In the genomic region with DNA sequence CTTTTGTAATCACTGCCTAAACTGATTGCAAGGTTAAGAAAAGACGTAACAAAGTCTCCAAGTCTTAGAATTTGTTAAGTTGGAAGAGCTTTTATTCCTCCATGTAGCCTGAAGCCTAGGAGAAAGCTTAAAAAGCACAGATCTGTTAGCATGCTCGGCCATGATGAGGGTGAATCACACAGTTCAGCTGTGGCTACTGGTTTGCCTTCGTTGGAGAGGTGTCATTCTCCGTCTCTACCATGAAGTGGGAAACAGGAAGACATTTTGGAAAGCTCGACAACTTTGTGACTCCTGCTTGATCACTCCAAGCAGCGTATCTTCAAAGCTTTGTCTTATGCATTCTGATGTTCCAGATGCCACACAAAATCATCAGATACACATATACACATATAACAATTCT, we compare ENCODE assay signal across 1 cellular context.
TF ChIP-seq lines count a peak whose summit lies in the region.

No MANE protein-coding gene starts in this region.

TF ChIP-seq in WTC11, 78 proteins besides CTCF, POLR2A, EP300 and RAD21 (continued from another document):
- TF ChIP-seq OVOL2 (CRISPR knock-in tag; IDR thresholded peaks at IDR 0.05; ENCODE audit: borderline replicate concordance) (no peak), ZMAT4 (CRISPR knock-in tag; IDR thresholded peaks at IDR 0.05) (no peak), JUN (CRISPR knock-in tag; IDR thresholded peaks at IDR 0.05) (no peak), ATF1 (CRISPR knock-in tag; IDR thresholded peaks at IDR 0.05) (no peak), PRRX2 (CRISPR knock-in tag; IDR thresholded peaks at IDR 0.05) (no peak), SOX15 (CRISPR knock-in tag; IDR thresholded peaks at IDR 0.05) (no peak), RELA (CRISPR knock-in tag; IDR thresholded peaks at IDR 0.05; ENCODE audit: borderline replicate concordance) (no peak), GTF2I (CRISPR knock-in tag; conservative IDR thresholded peaks at IDR 0.05) (no peak), CREB1 (CRISPR knock-in tag; IDR thresholded peaks at IDR 0.05) (no peak)
- TF ChIP-seq, protein P1, sequence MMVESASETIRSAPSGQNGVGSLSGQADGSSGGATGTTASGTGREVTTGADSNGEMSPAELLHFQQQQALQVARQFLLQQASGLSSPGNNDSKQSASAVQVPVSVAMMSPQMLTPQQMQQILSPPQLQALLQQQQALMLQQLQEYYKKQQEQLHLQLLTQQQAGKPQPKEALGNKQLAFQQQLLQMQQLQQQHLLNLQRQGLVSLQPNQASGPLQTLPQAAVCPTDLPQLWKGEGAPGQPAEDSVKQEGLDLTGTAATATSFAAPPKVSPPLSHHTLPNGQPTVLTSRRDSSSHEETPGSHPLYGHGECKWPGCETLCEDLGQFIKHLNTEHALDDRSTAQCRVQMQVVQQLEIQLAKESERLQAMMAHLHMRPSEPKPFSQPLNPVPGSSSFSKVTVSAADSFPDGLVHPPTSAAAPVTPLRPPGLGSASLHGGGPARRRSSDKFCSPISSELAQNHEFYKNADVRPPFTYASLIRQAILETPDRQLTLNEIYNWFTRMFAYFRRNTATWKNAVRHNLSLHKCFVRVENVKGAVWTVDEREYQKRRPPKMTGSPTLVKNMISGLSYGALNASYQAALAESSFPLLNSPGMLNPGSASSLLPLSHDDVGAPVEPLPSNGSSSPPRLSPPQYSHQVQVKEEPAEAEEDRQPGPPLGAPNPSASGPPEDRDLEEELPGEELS (CRISPR knock-in tag; IDR thresholded peaks at IDR 0.05): no peak
- TF ChIP-seq, protein P2, sequence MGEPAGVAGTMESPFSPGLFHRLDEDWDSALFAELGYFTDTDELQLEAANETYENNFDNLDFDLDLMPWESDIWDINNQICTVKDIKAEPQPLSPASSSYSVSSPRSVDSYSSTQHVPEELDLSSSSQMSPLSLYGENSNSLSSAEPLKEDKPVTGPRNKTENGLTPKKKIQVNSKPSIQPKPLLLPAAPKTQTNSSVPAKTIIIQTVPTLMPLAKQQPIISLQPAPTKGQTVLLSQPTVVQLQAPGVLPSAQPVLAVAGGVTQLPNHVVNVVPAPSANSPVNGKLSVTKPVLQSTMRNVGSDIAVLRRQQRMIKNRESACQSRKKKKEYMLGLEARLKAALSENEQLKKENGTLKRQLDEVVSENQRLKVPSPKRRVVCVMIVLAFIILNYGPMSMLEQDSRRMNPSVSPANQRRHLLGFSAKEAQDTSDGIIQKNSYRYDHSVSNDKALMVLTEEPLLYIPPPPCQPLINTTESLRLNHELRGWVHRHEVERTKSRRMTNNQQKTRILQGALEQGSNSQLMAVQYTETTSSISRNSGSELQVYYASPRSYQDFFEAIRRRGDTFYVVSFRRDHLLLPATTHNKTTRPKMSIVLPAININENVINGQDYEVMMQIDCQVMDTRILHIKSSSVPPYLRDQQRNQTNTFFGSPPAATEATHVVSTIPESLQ (CRISPR knock-in tag; IDR thresholded peaks at IDR 0.05): no peak
- TF ChIP-seq, protein P3, sequence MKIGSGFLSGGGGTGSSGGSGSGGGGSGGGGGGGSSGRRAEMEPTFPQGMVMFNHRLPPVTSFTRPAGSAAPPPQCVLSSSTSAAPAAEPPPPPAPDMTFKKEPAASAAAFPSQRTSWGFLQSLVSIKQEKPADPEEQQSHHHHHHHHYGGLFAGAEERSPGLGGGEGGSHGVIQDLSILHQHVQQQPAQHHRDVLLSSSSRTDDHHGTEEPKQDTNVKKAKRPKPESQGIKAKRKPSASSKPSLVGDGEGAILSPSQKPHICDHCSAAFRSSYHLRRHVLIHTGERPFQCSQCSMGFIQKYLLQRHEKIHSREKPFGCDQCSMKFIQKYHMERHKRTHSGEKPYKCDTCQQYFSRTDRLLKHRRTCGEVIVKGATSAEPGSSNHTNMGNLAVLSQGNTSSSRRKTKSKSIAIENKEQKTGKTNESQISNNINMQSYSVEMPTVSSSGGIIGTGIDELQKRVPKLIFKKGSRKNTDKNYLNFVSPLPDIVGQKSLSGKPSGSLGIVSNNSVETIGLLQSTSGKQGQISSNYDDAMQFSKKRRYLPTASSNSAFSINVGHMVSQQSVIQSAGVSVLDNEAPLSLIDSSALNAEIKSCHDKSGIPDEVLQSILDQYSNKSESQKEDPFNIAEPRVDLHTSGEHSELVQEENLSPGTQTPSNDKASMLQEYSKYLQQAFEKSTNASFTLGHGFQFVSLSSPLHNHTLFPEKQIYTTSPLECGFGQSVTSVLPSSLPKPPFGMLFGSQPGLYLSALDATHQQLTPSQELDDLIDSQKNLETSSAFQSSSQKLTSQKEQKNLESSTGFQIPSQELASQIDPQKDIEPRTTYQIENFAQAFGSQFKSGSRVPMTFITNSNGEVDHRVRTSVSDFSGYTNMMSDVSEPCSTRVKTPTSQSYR (CRISPR knock-in tag; IDR thresholded peaks at IDR 0.05): no peak
